In genomic region chr4:38753021-38753806, GRCh38 we compare ENCODE assay signal across 8 cellular contexts. TPM values are rescaled to one million over a fixed set of nuclear protein-coding genes. Genes with fewer than 3 reads are reported as not detected.
DNase-seq lines count a peak whose midpoint lies in the region; ATAC-seq and TF ChIP-seq lines count a peak whose summit lies in the region.

No MANE protein-coding gene starts in this region.

- peak overlapping the region; percentile 12 for H3K4me3 ChIP-seq in brain microvascular endothelial cell (ENCODE audit: low read depth, low read length)

- no peaks in the 10 kb centered on the region for H3K27me3 ChIP-seq in brain microvascular endothelial cell (replicated peaks)

- peak; percentile 35 for ATAC-seq in activated CD8-positive, alpha-beta memory T cell treated with anti-CD3 and anti-CD28 coated beads, Interleukin-2, amount 10 ng/mL, durations not matched to agents 7 days and 5 days
- ATAC-seq in GM19397 (IDR thresholded peaks at IDR 0.05; ENCODE audit: unreplicated experiment): no peak
- ATAC-seq in GM18867 (IDR thresholded peaks at IDR 0.05; ENCODE audit: unreplicated experiment): no peak

- no peaks in the 10 kb centered on the region for H3K36me3 ChIP-seq in brain microvascular endothelial cell (replicated peaks)

- no peak overlapping the region for H3K27ac Mint-ChIP-seq in activated CD8-positive, alpha-beta memory T cell treated with anti-CD3 and anti-CD28 coated beads, Interleukin-2, amount 10 ng/mL, durations not matched to agents 7 days and 5 days

- CTCF ChIA-PET in activated CD8-positive, alpha-beta memory T cell treated with anti-CD3 and anti-CD28 coated beads, Interleukin-2, amount 10 ng/mL, durations not matched to agents 7 days and 5 days (lab: Charles Lee): no interaction called here

- no peak for DNase-seq in activated CD8-positive, alpha-beta memory T cell treated with anti-CD3 and anti-CD28 coated beads, Interleukin-2, amount 10 ng/mL, durations not matched to agents 7 days and 5 days
- no peak for DNase-seq in activated CD8-positive, alpha-beta memory T cell treated with anti-CD3 and anti-CD28 coated beads, Interleukin-2, amount 50 U/mL, for 4 hours
- peak; percentile 97 for DNase-seq in brain microvascular endothelial cell
- peak; percentile 99 for DNase-seq in iris pigment epithelial cell (ENCODE audit: low read depth)
- no peak for DNase-seq in activated naive CD4-positive, alpha-beta T cell treated with anti-CD3 and anti-CD28 coated beads, Interleukin-2, amount 50 U/mL, for 16 hours

- H3K27me3 Mint-ChIP-seq in activated CD8-positive, alpha-beta memory T cell treated with anti-CD3 and anti-CD28 coated beads, Interleukin-2, amount 10 ng/mL, durations not matched to agents 7 days and 5 days: peaks cover 13% of the 10 kb centered on the region

- peaks cover 6% of the 10 kb centered on the region for H3K36me3 Mint-ChIP-seq in activated CD8-positive, alpha-beta memory T cell treated with anti-CD3 and anti-CD28 coated beads, Interleukin-2, amount 10 ng/mL, durations not matched to agents 7 days and 5 days

- H3K27ac ChIP-seq in brain microvascular endothelial cell (peak overlapping the region; percentile 73), temporal lobe (ENCODE audit: low read depth, low read length) (peak overlapping the region; percentile 10)

- in situ Hi-C loops in brain microvascular endothelial cell (cut with HindIII; ENCODE audit: low pct_ligation_motif_present, low sequenced_read_pairs): no loop called here

- peaks cover 13% of the 10 kb centered on the region for H3K4me1 Mint-ChIP-seq in activated CD8-positive, alpha-beta memory T cell treated with anti-CD3 and anti-CD28 coated beads, Interleukin-2, amount 10 ng/mL, durations not matched to agents 7 days and 5 days

- peaks cover 4% of the 10 kb centered on the region for H3K9me3 Mint-ChIP-seq in activated CD8-positive, alpha-beta memory T cell treated with anti-CD3 and anti-CD28 coated beads, Interleukin-2, amount 10 ng/mL, durations not matched to agents 7 days and 5 days (ENCODE audit: low read depth)

- H3K4me3 Mint-ChIP-seq in activated CD8-positive, alpha-beta memory T cell treated with anti-CD3 and anti-CD28 coated beads, Interleukin-2, amount 10 ng/mL, durations not matched to agents 7 days and 5 days: no peak overlapping the region

- TF ChIP-seq CTCF in brain microvascular endothelial cell (IDR thresholded peaks at IDR 0.05; ENCODE audit: low read depth, low read length, missing control alignments): no peak

RNA-seq across cellular contexts. Expression of gene TLR10, which starts 29.6 kb away (rescaled TPM):
- under 1 TPM in 1 of 2 experiments, not detected in 1; 0.09 TPM for total RNA-seq in activated CD8-positive, alpha-beta memory T cell treated with anti-CD3 and anti-CD28 coated beads, Interleukin-2, amount 10 ng/mL, durations not matched to agents 7 days and 5 days
- total RNA-seq in temporal lobe: 0.74 TPM

RNA-seq across cellular contexts. Expression of gene TLR1, which starts 51.4 kb away (rescaled TPM):
- 1 to 10 TPM; 3.2 to 5.3 TPM for total RNA-seq in activated CD8-positive, alpha-beta memory T cell treated with anti-CD3 and anti-CD28 coated beads, Interleukin-2, amount 10 ng/mL, durations not matched to agents 7 days and 5 days
- total RNA-seq in temporal lobe: 8.9 TPM

Comparison
In these comparisons a context has a peak if more than half of its experiments do, and no peak if none do; other contexts are left out.
1. DNase-seq: peak in brain microvascular endothelial cell (single experiment) and iris pigment epithelial cell (single experiment); none in activated CD8-positive, alpha-beta memory T cell treated with anti-CD3 and anti-CD28 coated beads, Interleukin-2, amount 10 ng/mL, durations not matched to agents 7 days and 5 days (single experiment), activated CD8-positive, alpha-beta memory T cell treated with anti-CD3 and anti-CD28 coated beads, Interleukin-2, amount 50 U/mL, for 4 hours (single experiment) and activated naive CD4-positive, alpha-beta T cell treated with anti-CD3 and anti-CD28 coated beads, Interleukin-2, amount 50 U/mL, for 16 hours (single experiment).